In the genomic region with DNA sequence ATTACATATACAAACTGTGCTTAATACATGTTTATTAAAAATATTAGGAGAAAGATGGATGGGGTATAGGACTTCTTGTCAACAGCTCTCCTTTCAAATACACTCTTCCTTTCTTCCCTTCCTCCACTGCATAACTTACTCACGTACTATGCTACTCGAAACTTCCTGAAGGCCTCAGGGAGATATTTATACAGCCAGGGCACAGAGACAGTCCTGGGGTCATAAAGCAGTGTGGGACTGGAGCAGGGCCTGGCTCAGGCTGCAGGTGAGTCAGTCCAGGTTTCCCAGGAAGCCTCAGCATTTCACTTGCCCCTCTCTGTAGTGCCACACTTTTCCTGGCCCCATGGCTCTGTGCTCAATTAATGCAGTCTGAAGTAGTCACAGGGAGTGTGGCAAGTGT, we compare ENCODE assay signal across 1 cellular context.
TF ChIP-seq lines count a peak whose summit lies in the region.

No MANE protein-coding gene starts in this region.

TF ChIP-seq in GM23338, 12 proteins besides CTCF, POLR2A, EP300 and RAD21:
- TF ChIP-seq ZNF462 (CRISPR knock-in tag; IDR thresholded peaks at IDR 0.05), result no peak
- no peak for TF ChIP-seq POLR2AphosphoS5 (IDR thresholded peaks at IDR 0.05; ENCODE audit: low read depth)
- TF ChIP-seq EZH2phosphoT487 (IDR thresholded peaks at IDR 0.05; ENCODE audit: unreplicated experiment), result no peak
- TF ChIP-seq, protein P1, sequence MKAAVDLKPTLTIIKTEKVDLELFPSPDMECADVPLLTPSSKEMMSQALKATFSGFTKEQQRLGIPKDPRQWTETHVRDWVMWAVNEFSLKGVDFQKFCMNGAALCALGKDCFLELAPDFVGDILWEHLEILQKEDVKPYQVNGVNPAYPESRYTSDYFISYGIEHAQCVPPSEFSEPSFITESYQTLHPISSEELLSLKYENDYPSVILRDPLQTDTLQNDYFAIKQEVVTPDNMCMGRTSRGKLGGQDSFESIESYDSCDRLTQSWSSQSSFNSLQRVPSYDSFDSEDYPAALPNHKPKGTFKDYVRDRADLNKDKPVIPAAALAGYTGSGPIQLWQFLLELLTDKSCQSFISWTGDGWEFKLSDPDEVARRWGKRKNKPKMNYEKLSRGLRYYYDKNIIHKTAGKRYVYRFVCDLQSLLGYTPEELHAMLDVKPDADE (IDR thresholded peaks at IDR 0.05), result no peak
- TF ChIP-seq JUNB (IDR thresholded peaks at IDR 0.05; ENCODE audit: unreplicated experiment), result no peak
- TF ChIP-seq CREB1 (CRISPR knock-in tag; IDR thresholded peaks at IDR 0.05; ENCODE audit: low read depth), result no peak
- no peak for TF ChIP-seq EZH2 (IDR thresholded peaks at IDR 0.05; ENCODE audit: low read depth, unreplicated experiment)
- no peak for TF ChIP-seq REST (IDR thresholded peaks at IDR 0.05; ENCODE audit: unreplicated experiment)
- no peak for TF ChIP-seq ZNF114 (CRISPR knock-in tag; IDR thresholded peaks at IDR 0.05)
- no peak for TF ChIP-seq NANOG (IDR thresholded peaks at IDR 0.05; ENCODE audit: borderline replicate concordance)
- no peak for TF ChIP-seq STAT1 (IDR thresholded peaks at IDR 0.05; ENCODE audit: unreplicated experiment)
